15 cellular contexts compared by ENCODE assay signal in genomic region chr12:88235183-88235833, GRCh38.
A peak's percentile ranks its signal among the peaks of the same experiment; 100 is the strongest.
DNase-seq lines count a peak whose midpoint lies in the region; ATAC-seq, FAIRE-seq and TF ChIP-seq lines count a peak whose summit lies in the region.
"Had no signal": no experiment of that assay in that cellular context is flagged by ENCODE, and none has a peak within 500 bp of the region (broad histone marks: within the 10 kb centered on the region; RNA-seq: fewer than 3 reads in every experiment).

No MANE protein-coding gene starts in this region.

- ATAC-seq in GM19351 (IDR thresholded peaks at IDR 0.05; ENCODE audit: unreplicated experiment): peak; percentile 47
- peak; percentile 55 for ATAC-seq in HG03378 (IDR thresholded peaks at IDR 0.05; ENCODE audit: unreplicated experiment)
- no peak for ATAC-seq in pancreas
- ATAC-seq: foreskin keratinocyte had no signal

- H3K36me3 ChIP-seq in prostate gland (no peaks in the 10 kb centered on the region), pancreas (no peaks in the 10 kb centered on the region)
- H3K36me3 ChIP-seq: SJCRH30, spleen, tibial artery had no signal

- WGBS in prostate gland: 94% methylated on average over 7 of the region's 7 CpGs
- 91 to 94% methylated on average over 7 of the region's 7 CpGs for WGBS in pancreas, 2 donors

- intact Hi-C loops in prostate gland (cut with DNase I) (no loop called here), pancreas (cut with DNase I) (no loop called here)

- no peak for TF ChIP-seq POLR2A in prostate gland (IDR thresholded peaks at IDR 0.05)

- H3K27me3 ChIP-seq in prostate gland (replicated peaks; ENCODE audit: insufficient read depth): no peaks in the 10 kb centered on the region
- H3K27me3 ChIP-seq in pancreas: no peaks in the 10 kb centered on the region
- H3K27me3 ChIP-seq: foreskin keratinocyte, SJCRH30, spleen, tibial artery had no signal

- TF ChIP-seq CTCF in prostate gland (IDR thresholded peaks at IDR 0.05) (no peak), pancreas (IDR thresholded peaks at IDR 0.05) (no peak)

- no peaks in the 10 kb centered on the region for H3K9me3 ChIP-seq in prostate gland
- no peaks in the 10 kb centered on the region for H3K9me3 ChIP-seq in pancreas
- H3K9me3 ChIP-seq: SJCRH30, tibial artery had no signal

- H3K4me1 ChIP-seq in prostate gland (replicated peaks): no peaks in the 10 kb centered on the region
- no peaks in the 10 kb centered on the region for H3K4me1 ChIP-seq in pancreas
- H3K4me1 ChIP-seq: SJCRH30, spleen, tibial artery had no signal

- FAIRE-seq in pancreas (lab: Jason Lieb, UNC): no peak

- DNase-seq in activated T-cell treated with anti-CD3 and anti-CD28 coated beads for 24 hours (ENCODE audit: low read depth) (peak; percentile 11), prostate gland (ENCODE audit: low spot score) (no peak), DMS53 (lab: John Stamatoyannopoulos, UW) (no peak), pancreas (no peak)
- no peak for DNase-seq in activated T-cell treated with anti-CD3 and anti-CD28 coated beads, Interleukin-2, amount 50 U/mL, for 1 hour
- DNase-seq in stimulated activated CD4-positive, alpha-beta T cell treated with anti-CD3 and anti-CD28 coated beads, Interleukin-2, amount 100 ng/mL, for 24 hours: peak; percentile 8 to 29
- DNase-seq: CD8-positive, alpha-beta memory T cell; foreskin keratinocyte; KBM-7; SJCRH30; spleen; T1000; tibial artery had no signal

- H3K27ac ChIP-seq in prostate gland: no peak overlapping the region
- H3K27ac ChIP-seq in pancreas: no peak overlapping the region
- H3K27ac ChIP-seq: foreskin keratinocyte, SJCRH30, spleen, tibial artery had no signal

- H3K4me3 ChIP-seq in prostate gland: no peak overlapping the region
- H3K4me3 ChIP-seq in pancreas: no peak overlapping the region
- H3K4me3 ChIP-seq: SJCRH30, spleen, tibial artery had no signal

Comparison
In these comparisons a context has a peak if more than half of its experiments do, and no peak if none do; other contexts are left out.
1. DNase-seq: peak in activated T-cell treated with anti-CD3 and anti-CD28 coated beads for 24 hours (single experiment) and stimulated activated CD4-positive, alpha-beta T cell treated with anti-CD3 and anti-CD28 coated beads, Interleukin-2, amount 100 ng/mL, for 24 hours (2 of 2); none in activated T-cell treated with anti-CD3 and anti-CD28 coated beads, Interleukin-2, amount 50 U/mL, for 1 hour (single experiment), prostate gland (single experiment), DMS53 (single experiment) and pancreas (0 of 6).
2. ATAC-seq: peak in GM19351 (single experiment) and HG03378 (single experiment); none in pancreas (0 of 4).